In genomic region chr14:49641697-49642129, GRCh38 we compare ENCODE assay signal across 1 cellular context.
TF ChIP-seq lines count a peak whose summit lies in the region.

No MANE protein-coding gene starts in this region.

TF ChIP-seq in HepG2, 621 proteins besides CTCF, POLR2A, EP300 and RAD21 (continued from another document and continues in another):
- no peak for TF ChIP-seq KDM5A (IDR thresholded peaks at IDR 0.05; ENCODE audit: borderline replicate concordance, low read length)
- TF ChIP-seq NCOR1 (IDR thresholded peaks at IDR 0.05; ENCODE audit: borderline replicate concordance, low read length) = peak; percentile 76
- TF ChIP-seq ZNF746 (CRISPR knock-in tag; IDR thresholded peaks at IDR 0.05) = no peak
- peak; percentile 64; the same call in 1 of the 2 replicates for TF ChIP-seq PATZ1 (CRISPR knock-in tag; IDR thresholded peaks at IDR 0.05)
- TF ChIP-seq KDM5B (CRISPR knock-in tag; IDR thresholded peaks at IDR 0.05; ENCODE audit: borderline replicate concordance) = no peak
- TF ChIP-seq REST (IDR thresholded peaks at IDR 0.05; ENCODE audit: borderline replicate concordance in 1 of 2, low read depth in 1 of 2, low read length in 2 of 2) = peak in 1 of 2 experiments; percentile 71; a peak in 2 of 4 replicates
- TF ChIP-seq ZNF83 (CRISPR knock-in tag; IDR thresholded peaks at IDR 0.05; ENCODE audit: borderline replicate concordance) = no peak
- TF ChIP-seq ZNF138 (CRISPR knock-in tag; IDR thresholded peaks at IDR 0.05; ENCODE audit: low read depth) = no peak
- peak; percentile 84 for TF ChIP-seq ZNF609 (CRISPR knock-in tag; IDR thresholded peaks at IDR 0.05; ENCODE audit: borderline replicate concordance)
- 0 out of 2 replicates have a peak, but pooled peaks have one; percentile 23 for TF ChIP-seq ONECUT2 (CRISPR knock-in tag; IDR thresholded peaks at IDR 0.05)
- TF ChIP-seq ZNF274 (CRISPR knock-in tag; IDR thresholded peaks at IDR 0.05) = no peak
- no peak for TF ChIP-seq TRIM22 (IDR thresholded peaks at IDR 0.05)
- peak; percentile 92 for TF ChIP-seq IKZF5 (CRISPR knock-in tag; IDR thresholded peaks at IDR 0.05)
- no peak for TF ChIP-seq TEF (CRISPR knock-in tag; IDR thresholded peaks at IDR 0.05)
- TF ChIP-seq ZNF850 (CRISPR knock-in tag; conservative IDR thresholded peaks at IDR 0.05) = no peak
- TF ChIP-seq MIER3 (CRISPR knock-in tag; IDR thresholded peaks at IDR 0.05; ENCODE audit: borderline replicate concordance) = peak; percentile 83; the same call in 1 of the 2 replicates
- TF ChIP-seq HOXA7 (CRISPR knock-in tag; IDR thresholded peaks at IDR 0.05) = no peak
- no peak for TF ChIP-seq ZMYM2 (CRISPR knock-in tag; IDR thresholded peaks at IDR 0.05)
- no peak for TF ChIP-seq KAT2B (IDR thresholded peaks at IDR 0.05; ENCODE audit: borderline replicate concordance, low read depth, low read length)
- TF ChIP-seq PLSCR1 (CRISPR knock-in tag; IDR thresholded peaks at IDR 0.05; ENCODE audit: borderline replicate concordance) = no peak
- peak; percentile 58; the same call in 1 of the 2 replicates for TF ChIP-seq TBX3 (IDR thresholded peaks at IDR 0.05; ENCODE audit: borderline replicate concordance)
- TF ChIP-seq IKZF1 (IDR thresholded peaks at IDR 0.05) = no peak
- no peak for TF ChIP-seq CREB1 (IDR thresholded peaks at IDR 0.05)
- TF ChIP-seq CREB1 (CRISPR knock-in tag; IDR thresholded peaks at IDR 0.05) = peak; percentile 60
- TF ChIP-seq ZHX1 (CRISPR knock-in tag; IDR thresholded peaks at IDR 0.05; ENCODE audit: low read depth) = 0 out of 2 replicates have a peak, but pooled peaks have one; percentile 28
- no peak for TF ChIP-seq ZNF546 (CRISPR knock-in tag; conservative IDR thresholded peaks at IDR 0.05)
- peak; percentile 40; the same call in 1 of the 2 replicates for TF ChIP-seq HHEX (CRISPR knock-in tag; IDR thresholded peaks at IDR 0.05)
- TF ChIP-seq ATF3 (CRISPR knock-in tag; IDR thresholded peaks at IDR 0.05) = peak; percentile 92
- no peak for TF ChIP-seq ZSCAN22 (CRISPR knock-in tag; IDR thresholded peaks at IDR 0.05)
- TF ChIP-seq GTF2F1 (IDR thresholded peaks at IDR 0.05; ENCODE audit: low read length) = no peak
- 0 out of 2 replicates have a peak, but pooled peaks have one; percentile 35 for TF ChIP-seq TFE3 (CRISPR knock-in tag; IDR thresholded peaks at IDR 0.05)
- TF ChIP-seq KLF16 (CRISPR knock-in tag; IDR thresholded peaks at IDR 0.05) = peak in 1 of 2 experiments; percentile 44; a peak in 1 of 4 replicates
- peak; percentile 87; the same call in 1 of the 2 replicates for TF ChIP-seq STAT6 (CRISPR knock-in tag; IDR thresholded peaks at IDR 0.05; ENCODE audit: borderline replicate concordance)
- TF ChIP-seq YEATS4 (CRISPR knock-in tag; IDR thresholded peaks at IDR 0.05; ENCODE audit: borderline replicate concordance) = no peak
- no peak for TF ChIP-seq EED (CRISPR knock-in tag; IDR thresholded peaks at IDR 0.05)
